ENCODE assay signal across 16 cellular contexts in the genomic region with DNA sequence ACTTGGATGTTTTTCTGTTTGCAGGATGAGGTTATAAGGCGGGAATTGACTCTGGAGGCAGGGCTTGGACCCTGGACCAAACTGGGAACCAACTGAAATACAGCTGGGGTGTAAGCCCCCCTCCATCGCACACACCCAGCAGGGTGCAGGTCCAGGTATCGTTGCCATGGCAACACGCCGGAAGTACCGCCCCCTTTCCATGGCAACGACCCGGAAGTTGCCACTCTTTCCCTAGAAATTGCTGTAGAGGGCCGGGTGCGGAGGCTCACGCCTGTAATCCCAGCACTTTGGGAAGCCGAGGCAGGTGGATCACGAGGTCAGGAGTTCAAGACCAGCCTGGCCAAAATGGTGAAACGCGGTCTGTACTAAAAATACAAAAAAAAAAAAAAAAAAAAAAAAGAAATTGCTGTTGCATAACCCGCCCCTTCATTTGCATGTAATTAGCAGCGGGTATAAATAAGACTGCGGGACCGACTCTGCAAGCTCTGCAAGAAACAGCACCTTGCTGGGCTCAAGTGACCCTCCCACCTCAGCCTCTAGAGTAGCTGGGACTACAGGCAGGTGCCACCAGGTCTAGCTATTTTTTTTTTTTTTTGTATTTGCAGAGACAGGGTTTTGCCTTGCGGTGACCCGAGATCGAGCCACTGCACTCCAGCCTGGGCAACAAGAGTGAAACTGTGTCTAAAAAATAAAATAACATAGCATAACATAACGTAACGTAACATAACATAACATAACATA.
A peak's percentile ranks its signal among the peaks of the same experiment; 100 is the strongest.
DNase-seq lines count a peak whose midpoint lies in the region; ATAC-seq and TF ChIP-seq lines count a peak whose summit lies in the region.
"Had no signal": no experiment of that assay in that cellular context is flagged by ENCODE, and none has a peak within 500 bp of the region (broad histone marks: within the 10 kb centered on the region; RNA-seq: fewer than 3 reads in every experiment).

No MANE protein-coding gene starts in this region.

- no peak overlapping the region for H3K4me3 Mint-ChIP-seq in activated CD4-positive, alpha-beta memory T cell treated with anti-CD3 and anti-CD28 coated beads for 36 hours
- no peak overlapping the region for H3K4me3 Mint-ChIP-seq in activated CD4-positive, alpha-beta memory T cell treated with anti-CD3 and anti-CD28 coated beads, Interleukin-2, amount 10 ng/mL, durations not matched to agents 7 days and 5 days
- H3K4me3 Mint-ChIP-seq in activated naive CD8-positive, alpha-beta T cell treated with anti-CD3 and anti-CD28 coated beads, Interleukin-2, amount 50 U/mL, for 24 hours = no peak overlapping the region
- H3K4me3 Mint-ChIP-seq: activated naive CD8-positive, alpha-beta T cell; effector memory CD8-positive, alpha-beta T cell; stimulated activated naive CD8-positive, alpha-beta T cell treated with anti-CD3 and anti-CD28 coated beads, Interleukin-15, Interleukin-2, amounts not matched to agents 100 ng/mL and 50 ng/mL, for 24 hours had no signal

- no peak for TF ChIP-seq EP300 in transverse colon (IDR thresholded peaks at IDR 0.05; ENCODE audit: low read depth)

- H3K36me3 ChIP-seq in Karpas-422 (ENCODE audit: insufficient read depth, low read length) = no peaks in the 10 kb centered on the region
- H3K36me3 ChIP-seq in transverse colon = no peaks in the 10 kb centered on the region
- no peaks in the 10 kb centered on the region for H3K36me3 ChIP-seq in brain microvascular endothelial cell (replicated peaks)

- no peaks in the 10 kb centered on the region for H4K20me1 ChIP-seq in Karpas-422 (ENCODE audit: insufficient read depth, low read depth, low read length)

- no peak overlapping the region for H3K4me2 ChIP-seq in Karpas-422 (ENCODE audit: low read depth, low read length, poor library complexity, severe bottlenecking)

- POLR2A ChIA-PET in activated CD4-positive, alpha-beta memory T cell treated with anti-CD3 and anti-CD28 coated beads for 36 hours (lab: Charles Lee) = no interaction called here
- POLR2A ChIA-PET in activated CD4-positive, alpha-beta memory T cell treated with anti-CD3 and anti-CD28 coated beads, Interleukin-2, amount 10 ng/mL, durations not matched to agents 7 days and 5 days (lab: Charles Lee) = no interaction called here

- CTCF ChIA-PET in activated CD4-positive, alpha-beta memory T cell treated with anti-CD3 and anti-CD28 coated beads for 36 hours (lab: Charles Lee) = no interaction called here
- CTCF ChIA-PET in activated CD4-positive, alpha-beta memory T cell treated with anti-CD3 and anti-CD28 coated beads, Interleukin-2, amount 10 ng/mL, durations not matched to agents 7 days and 5 days (lab: Charles Lee) = no interaction called here

- H3K36me3 Mint-ChIP-seq in activated CD4-positive, alpha-beta memory T cell treated with anti-CD3 and anti-CD28 coated beads for 36 hours = no peaks in the 10 kb centered on the region
- no peaks in the 10 kb centered on the region for H3K36me3 Mint-ChIP-seq in activated CD4-positive, alpha-beta memory T cell treated with anti-CD3 and anti-CD28 coated beads, Interleukin-2, amount 10 ng/mL, durations not matched to agents 7 days and 5 days (ENCODE audit: low read depth)
- H3K36me3 Mint-ChIP-seq in activated naive CD8-positive, alpha-beta T cell treated with anti-CD3 and anti-CD28 coated beads, Interleukin-2, amount 50 U/mL, for 24 hours (ENCODE audit: low read depth) = no peaks in the 10 kb centered on the region

- no peak for TF ChIP-seq CTCF in transverse colon (IDR thresholded peaks at IDR 0.05)
- TF ChIP-seq CTCF in brain microvascular endothelial cell (IDR thresholded peaks at IDR 0.05; ENCODE audit: low read depth, low read length, missing control alignments) = no peak

- peak; percentile 15 for DNase-seq in activated CD4-positive, alpha-beta memory T cell treated with anti-CD3 and anti-CD28 coated beads for 36 hours
- no peak for DNase-seq in activated CD4-positive, alpha-beta memory T cell treated with anti-CD3 and anti-CD28 coated beads, Interleukin-2, amount 10 ng/mL, durations not matched to agents 7 days and 5 days
- DNase-seq in Karpas-422 (peak; percentile 45), retina (peak; percentile 55), transverse colon (no peak), MV-4-11 (lab: John Stamatoyannopoulos, UW) (no peak), brain microvascular endothelial cell (no peak)
- DNase-seq in activated naive CD8-positive, alpha-beta T cell treated with anti-CD3 and anti-CD28 coated beads, Interleukin-2, amount 50 U/mL, for 24 hours = no peak
- DNase-seq: effector memory CD8-positive, alpha-beta T cell; GF-D8; NCI-H1694 treated with DMSO at 0.1 percent for 48 hours; NCI-H524; T-helper 1 cell had no signal

- H3K27ac ChIP-seq in Karpas-422 (ENCODE audit: low read length) (no peak overlapping the region), transverse colon (no peak overlapping the region), brain microvascular endothelial cell (no peak overlapping the region)

- 84 to 86% methylated on average over 22 to 24 of the region's 24 CpGs for WGBS in transverse colon (ENCODE audit: low coverage in 1 of 2), 2 donors

- no peak overlapping the region for H3K27ac Mint-ChIP-seq in activated CD4-positive, alpha-beta memory T cell treated with anti-CD3 and anti-CD28 coated beads for 36 hours
- H3K27ac Mint-ChIP-seq in activated CD4-positive, alpha-beta memory T cell treated with anti-CD3 and anti-CD28 coated beads, Interleukin-2, amount 10 ng/mL, durations not matched to agents 7 days and 5 days = no peak overlapping the region
- H3K27ac Mint-ChIP-seq in activated naive CD8-positive, alpha-beta T cell treated with anti-CD3 and anti-CD28 coated beads, Interleukin-2, amount 50 U/mL, for 24 hours = no peak overlapping the region
- H3K27ac Mint-ChIP-seq: activated naive CD8-positive, alpha-beta T cell; effector memory CD8-positive, alpha-beta T cell; progenitor cell of endocrine pancreas; stimulated activated naive CD8-positive, alpha-beta T cell treated with anti-CD3 and anti-CD28 coated beads, Interleukin-15, Interleukin-2, amounts not matched to agents 100 ng/mL and 50 ng/mL, for 24 hours had no signal

- TF ChIP-seq POLR2A in transverse colon (IDR thresholded peaks at IDR 0.05) = no peak

- no peak overlapping the region for H2AFZ ChIP-seq in Karpas-422 (ENCODE audit: low read length)

- no peaks in the 10 kb centered on the region for H3K79me2 ChIP-seq in Karpas-422 (ENCODE audit: low read length)

- H3K4me3 ChIP-seq in Karpas-422 (ENCODE audit: low read length) (no peak overlapping the region), transverse colon (no peak overlapping the region), brain microvascular endothelial cell (ENCODE audit: low read depth, low read length) (no peak overlapping the region)

- peaks cover 14% of the 10 kb centered on the region for H3K9me3 Mint-ChIP-seq in activated CD4-positive, alpha-beta memory T cell treated with anti-CD3 and anti-CD28 coated beads for 36 hours
- H3K9me3 Mint-ChIP-seq in activated CD4-positive, alpha-beta memory T cell treated with anti-CD3 and anti-CD28 coated beads, Interleukin-2, amount 10 ng/mL, durations not matched to agents 7 days and 5 days = peaks cover 19% of the 10 kb centered on the region
- peaks cover 25% of the 10 kb centered on the region for H3K9me3 Mint-ChIP-seq in activated naive CD8-positive, alpha-beta T cell treated with anti-CD3 and anti-CD28 coated beads, Interleukin-2, amount 50 U/mL, for 24 hours

- no peaks in the 10 kb centered on the region for H3K9me2 ChIP-seq in Karpas-422 (replicated peaks; ENCODE audit: insufficient read depth, low read length)

- H3K27me3 ChIP-seq in Karpas-422 (ENCODE audit: low read length) = no peaks in the 10 kb centered on the region
- H3K27me3 ChIP-seq in transverse colon = no peaks in the 10 kb centered on the region
- no peaks in the 10 kb centered on the region for H3K27me3 ChIP-seq in brain microvascular endothelial cell (replicated peaks)

- peak; percentile 25 for ATAC-seq in activated naive CD8-positive, alpha-beta T cell treated with anti-CD3 and anti-CD28 coated beads, Interleukin-2, amount 50 U/mL, for 24 hours
- ATAC-seq: effector memory CD8-positive, alpha-beta T cell had no signal

- peaks cover 8% of the 10 kb centered on the region for H3K27me3 Mint-ChIP-seq in activated CD4-positive, alpha-beta memory T cell treated with anti-CD3 and anti-CD28 coated beads for 36 hours
- H3K27me3 Mint-ChIP-seq in activated CD4-positive, alpha-beta memory T cell treated with anti-CD3 and anti-CD28 coated beads, Interleukin-2, amount 10 ng/mL, durations not matched to agents 7 days and 5 days = peaks cover 2% of the 10 kb centered on the region
- peaks cover 8% of the 10 kb centered on the region for H3K27me3 Mint-ChIP-seq in activated naive CD8-positive, alpha-beta T cell treated with anti-CD3 and anti-CD28 coated beads, Interleukin-2, amount 50 U/mL, for 24 hours
- H3K27me3 Mint-ChIP-seq: effector memory CD8-positive, alpha-beta T cell had no signal

- peaks cover 5% of the 10 kb centered on the region for H3K4me1 Mint-ChIP-seq in activated CD4-positive, alpha-beta memory T cell treated with anti-CD3 and anti-CD28 coated beads for 36 hours (ENCODE audit: low read depth)
- H3K4me1 Mint-ChIP-seq in activated CD4-positive, alpha-beta memory T cell treated with anti-CD3 and anti-CD28 coated beads, Interleukin-2, amount 10 ng/mL, durations not matched to agents 7 days and 5 days = peaks cover 4% of the 10 kb centered on the region
- H3K4me1 Mint-ChIP-seq in activated naive CD8-positive, alpha-beta T cell treated with anti-CD3 and anti-CD28 coated beads, Interleukin-2, amount 50 U/mL, for 24 hours = peaks cover 6% of the 10 kb centered on the region

- in situ Hi-C loops in transverse colon (cut with MboI; ENCODE audit: low pct_ligation_motif_present in 1 of 4, low pct_unique_long_range_greater_than_20kb in 1 of 4, low sequenced_read_pairs in 3 of 4) (no loop called here), brain microvascular endothelial cell (cut with HindIII; ENCODE audit: low pct_ligation_motif_present, low sequenced_read_pairs) (no loop called here)

- intact Hi-C loops in activated CD4-positive, alpha-beta memory T cell treated with anti-CD3 and anti-CD28 coated beads for 36 hours (cut with micrococcal nuclease) = no loop called here
- intact Hi-C loops in transverse colon (cut with DNase I; ENCODE audit: low total_unique reads) = no loop called here

- no peaks in the 10 kb centered on the region for H3K4me1 ChIP-seq in Karpas-422 (ENCODE audit: low read length)
- no peaks in the 10 kb centered on the region for H3K4me1 ChIP-seq in transverse colon

- H3K9ac ChIP-seq in Karpas-422 (ENCODE audit: low read length) = no peak overlapping the region

- H3K9me3 ChIP-seq in Karpas-422 (ENCODE audit: low read length) (peaks cover 8% of the 10 kb centered on the region; the same call in 1 of the 2 replicates), transverse colon (peaks cover 0 to 28% of the 10 kb centered on the region in 2 donors)

Comparison
In these comparisons a context has a peak if more than half of its experiments do, and no peak if none do; other contexts are left out.
1. DNase-seq: peak in activated CD4-positive, alpha-beta memory T cell treated with anti-CD3 and anti-CD28 coated beads for 36 hours (single experiment), Karpas-422 (single experiment) and retina (single experiment); none in activated CD4-positive, alpha-beta memory T cell treated with anti-CD3 and anti-CD28 coated beads, Interleukin-2, amount 10 ng/mL, durations not matched to agents 7 days and 5 days (single experiment), activated naive CD8-positive, alpha-beta T cell treated with anti-CD3 and anti-CD28 coated beads, Interleukin-2, amount 50 U/mL, for 24 hours (single experiment), transverse colon (single experiment), MV-4-11 (single experiment) and brain microvascular endothelial cell (single experiment).